ENCODE assay signal across 8 cellular contexts in genomic region chr11:66745356-66746235, GRCh38. TPM values are rescaled to one million over a fixed set of nuclear protein-coding genes. Genes with fewer than 3 reads are reported as not detected.
DNase-seq lines count a peak whose midpoint lies in the region; ATAC-seq, FAIRE-seq and TF ChIP-seq lines count a peak whose summit lies in the region.

No MANE protein-coding gene starts in this region.

- peak; percentile 41 for ATAC-seq in HG03139 (IDR thresholded peaks at IDR 0.05; ENCODE audit: unreplicated experiment)

- TF ChIP-seq CTCF in astrocyte of the spinal cord (IDR thresholded peaks at IDR 0.05; ENCODE audit: low read depth, low read length) (no peak), kidney (IDR thresholded peaks at IDR 0.05; ENCODE audit: borderline replicate concordance, extremely low read depth, insufficient read depth) (no peak)

- H3K9me3 ChIP-seq in kidney (ENCODE audit: control insufficient read depth in 1 of 2, low read length in 2 of 2), result no peaks in the 10 kb centered on the region

- DNase-seq in NCI-H2081 (lab: John Stamatoyannopoulos, UW) (peak; percentile 14 to 62), NCI-H2081 treated with DMSO at 0.1 percent for 48 hours (lab: John Stamatoyannopoulos, UW) (no peak), RPMI8226 (peak; percentile 91), astrocyte of the spinal cord (ENCODE audit: low read depth, low spot score) (no peak), kidney (peak; percentile 79), mucosa of gallbladder (ENCODE audit: low spot score) (no peak)
- DNase-seq in stimulated activated CD4-positive, alpha-beta T cell treated with anti-CD3 and anti-CD28 coated beads, Interleukin-2, amount 100 ng/mL, for 48 hours, result peak; percentile 39 to 46

- H3K36me3 ChIP-seq in kidney (ENCODE audit: control insufficient read depth in 1 of 2, insufficient read depth in 2 of 2, low read length in 2 of 2), result no peaks in the 10 kb centered on the region

- in situ Hi-C loops in astrocyte of the spinal cord (cut with HindIII; ENCODE audit: low sequenced_read_pairs), result no loop called here

- no peak for FAIRE-seq in kidney (lab: Jason Lieb, UNC)

- H3K27ac ChIP-seq in kidney (ENCODE audit: low read depth in 2 of 2, low read length in 2 of 2), result peak overlapping the region; percentile 51 to 82

- no peaks in the 10 kb centered on the region for H3K4me1 ChIP-seq in kidney (ENCODE audit: control insufficient read depth in 1 of 2, insufficient read depth in 1 of 2, low read depth in 1 of 2, low read length in 2 of 2)

- peak overlapping the region; percentile 48 to 58 for H3K9ac ChIP-seq in kidney (ENCODE audit: low read length in 2 of 2)

- intact Hi-C loops in kidney (cut with DNase I), result no loop called here

- H3K4me3 ChIP-seq in astrocyte of the spinal cord (ENCODE audit: low read depth, low read length) (peak overlapping the region; percentile 90), kidney (ENCODE audit: low read length in 2 of 2) (peak overlapping the region; percentile 52 to 86)

RNA-seq across cellular contexts. Expression of gene SPTBN2, which starts 16.6 kb away (rescaled TPM):
- total RNA-seq in kidney (64.9 TPM), mucosa of gallbladder (18.2 TPM)
- polyA plus RNA-seq in kidney (ENCODE audit: insufficient read depth, low read depth, low replicate concordance), result 69.8 TPM

Comparison
In these comparisons a context has a peak if more than half of its experiments do, and no peak if none do; other contexts are left out.
1. DNase-seq: peak in NCI-H2081 (2 of 2), RPMI8226 (single experiment), kidney (single experiment) and stimulated activated CD4-positive, alpha-beta T cell treated with anti-CD3 and anti-CD28 coated beads, Interleukin-2, amount 100 ng/mL, for 48 hours (2 of 2); none in NCI-H2081 treated with DMSO at 0.1 percent for 48 hours (single experiment), astrocyte of the spinal cord (single experiment) and mucosa of gallbladder (single experiment).